In genomic region chr12:132323171-132324010, GRCh38 we compare ENCODE assay signal across 13 cellular contexts. TPM values are rescaled to one million over a fixed set of nuclear protein-coding genes. Genes with fewer than 3 reads are reported as not detected.
DNase-seq lines count a peak whose midpoint lies in the region; ATAC-seq, FAIRE-seq and TF ChIP-seq lines count a peak whose summit lies in the region.
"Had no signal": no experiment of that assay in that cellular context is flagged by ENCODE, and none has a peak within 500 bp of the region (broad histone marks: within the 10 kb centered on the region; RNA-seq: fewer than 3 reads in every experiment).

No MANE protein-coding gene starts in this region.

- POLR2A ChIA-PET in A673 (lab: Charles Lee; ENCODE audit: low non-redundant PET): no interaction called here

- no peaks in the 10 kb centered on the region for H3K36me3 Mint-ChIP-seq in CD4-positive, CD25-positive, alpha-beta regulatory T cell
- peaks cover 2% of the 10 kb centered on the region for H3K36me3 Mint-ChIP-seq in astrocyte (ENCODE audit: low read depth, unreplicated experiment)

- H3K79me2 ChIP-seq in astrocyte (ENCODE audit: insufficient read depth, low read length): no peaks in the 10 kb centered on the region
- no peaks in the 10 kb centered on the region for H3K79me2 ChIP-seq in osteoblast (ENCODE audit: insufficient read depth, low read length)

- H3K4me1 ChIP-seq in CD4-positive, CD25-positive, alpha-beta regulatory T cell (ENCODE audit: control insufficient read depth, insufficient read depth, low read length, poor library complexity, severe bottlenecking): no peaks in the 10 kb centered on the region
- H3K4me1 ChIP-seq in NT2/D1 (ENCODE audit: insufficient read depth, insufficient read length) (peaks cover 11% of the 10 kb centered on the region), astrocyte (ENCODE audit: insufficient read depth, low read length) (peaks cover 15% of the 10 kb centered on the region), osteoblast (ENCODE audit: insufficient read depth, low read length) (peaks cover 14% of the 10 kb centered on the region), A673 (ENCODE audit: insufficient read depth, low read length, poor library complexity, severe bottlenecking) (peaks cover 12% of the 10 kb centered on the region)

- H3K27ac Mint-ChIP-seq in CD4-positive, CD25-positive, alpha-beta regulatory T cell: peak overlapping the region in 2 of 3 donors; percentile 87 to 92
- H3K27ac Mint-ChIP-seq in astrocyte (ENCODE audit: unreplicated experiment): peak overlapping the region; percentile 12

- no TSS peak for BruUV-seq in A673 (replicated peaks; lab: Mats Ljungman, UMichigan)

- H3K27ac ChIP-seq in CD4-positive, CD25-positive, alpha-beta regulatory T cell (ENCODE audit: insufficient read depth, low read length, poor library complexity, severe bottlenecking): no peak overlapping the region
- H3K27ac ChIP-seq in astrocyte (ENCODE audit: low read depth, low read length): no peak overlapping the region
- H3K27ac ChIP-seq in osteoblast (ENCODE audit: low read depth, low read length): no peak overlapping the region
- no peak overlapping the region for H3K27ac ChIP-seq in A673 (ENCODE audit: low read depth, low read length, poor library complexity, severe bottlenecking)
- H3K27ac ChIP-seq: heart right ventricle, KMS-11, thoracic aorta had no signal

- H2AFZ ChIP-seq in astrocyte (ENCODE audit: low read depth, low read length): no peak overlapping the region
- H2AFZ ChIP-seq in osteoblast (ENCODE audit: low read length): peak overlapping the region; percentile 22

- CTCF ChIA-PET in A673 (lab: Charles Lee): no interaction called here

- no peak for FAIRE-seq in astrocyte (lab: Jason Lieb, UNC)
- FAIRE-seq in D721Med (lab: Jason Lieb, UNC): no peak

- H3K9ac ChIP-seq in NT2/D1 (ENCODE audit: insufficient read length, low read depth): peak overlapping the region; percentile 16
- no peak overlapping the region for H3K9ac ChIP-seq in astrocyte (ENCODE audit: low read length)
- H3K9ac ChIP-seq: KMS-11 had no signal

- no peak overlapping the region for H3K4me3 ChIP-seq in CD4-positive, CD25-positive, alpha-beta regulatory T cell (ENCODE audit: low read depth, low read length)
- H3K4me3 ChIP-seq in NT2/D1 (ENCODE audit: insufficient read length, low read depth) (no peak overlapping the region), astrocyte (ENCODE audit: insufficient read depth, low read depth, low read length) (no peak overlapping the region), osteoblast (ENCODE audit: insufficient read depth, low read length) (no peak overlapping the region), A673 (ENCODE audit: low read depth, low read length, poor library complexity, severe bottlenecking) (no peak overlapping the region)
- H3K4me3 ChIP-seq: heart right ventricle, thoracic aorta had no signal

- no peak for TF ChIP-seq CTCF in astrocyte (IDR thresholded peaks at IDR 0.05; ENCODE audit: insufficient read depth, low read depth, low read length)
- TF ChIP-seq CTCF in osteoblast (IDR thresholded peaks at IDR 0.05; ENCODE audit: extremely low read depth, low read depth, low read length): no peak
- TF ChIP-seq CTCF in D721Med (IDR thresholded peaks at IDR 0.05; ENCODE audit: insufficient read depth, missing control alignments): no peak
- no peak for TF ChIP-seq CTCF in A673 (conservative IDR thresholded peaks at IDR 0.05; ENCODE audit: low read depth, low read length)

- no peaks in the 10 kb centered on the region for H3K27me3 ChIP-seq in CD4-positive, CD25-positive, alpha-beta regulatory T cell (ENCODE audit: control insufficient read depth, insufficient read depth, low read length)
- H3K27me3 ChIP-seq in NT2/D1 (ENCODE audit: insufficient read depth, insufficient read length): peaks cover 93% of the 10 kb centered on the region
- peaks cover 3% of the 10 kb centered on the region for H3K27me3 ChIP-seq in astrocyte (ENCODE audit: insufficient read depth, low read length)
- peaks cover 9% of the 10 kb centered on the region for H3K27me3 ChIP-seq in osteoblast (ENCODE audit: insufficient read depth, low read length)
- peaks cover 8% of the 10 kb centered on the region for H3K27me3 ChIP-seq in A673 (replicated peaks; ENCODE audit: insufficient read depth, low read depth, low read length, poor library complexity)

- peak in 2 of 3 donors; percentile 22 for DNase-seq in CD4-positive, CD25-positive, alpha-beta regulatory T cell
- DNase-seq in NT2/D1 (ENCODE audit: low read depth, low spot score): no peak
- DNase-seq in astrocyte (ENCODE audit: low read depth): no peak
- DNase-seq in osteoblast (ENCODE audit: insufficient read length, low spot score, missing footprints): peak; percentile 90
- no peak for DNase-seq in D721Med (ENCODE audit: insufficient read length, low spot score)
- DNase-seq in globus pallidus (ENCODE audit: low spot score): no peak
- DNase-seq in A673 (ENCODE audit: low spot score): no peak
- no peak for DNase-seq in foreskin melanocyte
- DNase-seq: heart right ventricle; NCI-H1930; NK-92 treated with Interleukin-12 subunit alpha and Interleukin-12 subunit beta, amount 100 ng/mL, for 24 hours had no signal

- peaks cover 17% of the 10 kb centered on the region for H3K27me3 Mint-ChIP-seq in CD4-positive, CD25-positive, alpha-beta regulatory T cell
- H3K27me3 Mint-ChIP-seq in astrocyte (ENCODE audit: low read depth, unreplicated experiment): peaks cover 35% of the 10 kb centered on the region

- intact Hi-C loops in A673 (cut with micrococcal nuclease; ENCODE audit: unreplicated experiment): no loop called here

- H4K20me1 ChIP-seq in astrocyte (ENCODE audit: insufficient read depth, low read length) (no peaks in the 10 kb centered on the region), osteoblast (ENCODE audit: insufficient read depth, low read length) (no peaks in the 10 kb centered on the region)

- no peaks in the 10 kb centered on the region for H3K36me3 ChIP-seq in CD4-positive, CD25-positive, alpha-beta regulatory T cell (ENCODE audit: control insufficient read depth, insufficient read depth, low read length)
- no peaks in the 10 kb centered on the region for H3K36me3 ChIP-seq in NT2/D1 (ENCODE audit: insufficient read depth, insufficient read length, low read length)
- H3K36me3 ChIP-seq in astrocyte (ENCODE audit: insufficient read depth, low read length): no peaks in the 10 kb centered on the region
- H3K36me3 ChIP-seq in osteoblast (ENCODE audit: insufficient read depth, low read length): no peaks in the 10 kb centered on the region
- H3K36me3 ChIP-seq in A673 (ENCODE audit: insufficient read depth, low read length, poor library complexity, severe bottlenecking): no peaks in the 10 kb centered on the region
- H3K36me3 ChIP-seq: heart right ventricle, thoracic aorta had no signal

- peaks cover 0 to 1% (median 0%) of the 10 kb centered on the region in 7 donors for H3K9me3 Mint-ChIP-seq in CD4-positive, CD25-positive, alpha-beta regulatory T cell
- H3K9me3 Mint-ChIP-seq in astrocyte (ENCODE audit: unreplicated experiment): no peaks in the 10 kb centered on the region

- peaks cover 0 to 10% (median 2%) of the 10 kb centered on the region in 4 donors for H3K4me1 Mint-ChIP-seq in CD4-positive, CD25-positive, alpha-beta regulatory T cell
- H3K4me1 Mint-ChIP-seq in astrocyte (ENCODE audit: low read depth, unreplicated experiment): peaks cover 22% of the 10 kb centered on the region

- ATAC-seq in CD4-positive, CD25-positive, alpha-beta regulatory T cell (ENCODE audit: low read depth in 2 of 2): peak in 1 of 2 donors; percentile 38
- ATAC-seq: heart right ventricle had no signal

- H3K4me3 Mint-ChIP-seq in CD4-positive, CD25-positive, alpha-beta regulatory T cell: peak overlapping the region; percentile 43 to 82 (median 69)
- no peak overlapping the region for H3K4me3 Mint-ChIP-seq in astrocyte (ENCODE audit: unreplicated experiment)

- no peaks in the 10 kb centered on the region for H3K9me3 ChIP-seq in CD4-positive, CD25-positive, alpha-beta regulatory T cell (ENCODE audit: control insufficient read depth in 2 of 2, low read length in 2 of 2)
- no peaks in the 10 kb centered on the region for H3K9me3 ChIP-seq in NT2/D1 (ENCODE audit: insufficient read depth, low read length)
- no peaks in the 10 kb centered on the region for H3K9me3 ChIP-seq in astrocyte (ENCODE audit: insufficient read depth, low read depth, low read length)
- no peaks in the 10 kb centered on the region for H3K9me3 ChIP-seq in osteoblast (ENCODE audit: low read depth, low read length)
- no peaks in the 10 kb centered on the region for H3K9me3 ChIP-seq in A673 (ENCODE audit: low read depth, low read length, poor library complexity, severe bottlenecking)
- H3K9me3 ChIP-seq: heart right ventricle, thoracic aorta had no signal

- H3K4me2 ChIP-seq in astrocyte (ENCODE audit: low read length): no peak overlapping the region
- H3K4me2 ChIP-seq in osteoblast (ENCODE audit: insufficient read depth, low read length): peak overlapping the region; percentile 18
- H3K4me2 ChIP-seq: KMS-11 had no signal

RNA-seq across cellular contexts. Expression of gene GALNT9, which starts 6.0 kb away (rescaled TPM):
- total RNA-seq in CD4-positive, CD25-positive, alpha-beta regulatory T cell: 0.69 TPM
- under 1 TPM in 2 of 4 donors, not detected in 2; 0.37 to 0.64 TPM for polyA plus RNA-seq in CD4-positive, CD25-positive, alpha-beta regulatory T cell
- total RNA-seq in astrocyte (2.1 and 2.7 TPM in 2 replicates), osteoblast (0.36 and 1.2 TPM in 2 replicates), A673 (2021) (3.9 and 7.4 TPM in 2 replicates)

Comparison
In these comparisons a context has a peak if more than half of its experiments do, and no peak if none do; other contexts are left out.
1. DNase-seq: peak in CD4-positive, CD25-positive, alpha-beta regulatory T cell (2 of 3) and osteoblast (single experiment); none in NT2/D1 (single experiment), astrocyte (single experiment), D721Med (single experiment), globus pallidus (single experiment), A673 (single experiment) and foreskin melanocyte (single experiment).